Comparison of ENCODE assay signal across 24 cellular contexts in the genomic region with DNA sequence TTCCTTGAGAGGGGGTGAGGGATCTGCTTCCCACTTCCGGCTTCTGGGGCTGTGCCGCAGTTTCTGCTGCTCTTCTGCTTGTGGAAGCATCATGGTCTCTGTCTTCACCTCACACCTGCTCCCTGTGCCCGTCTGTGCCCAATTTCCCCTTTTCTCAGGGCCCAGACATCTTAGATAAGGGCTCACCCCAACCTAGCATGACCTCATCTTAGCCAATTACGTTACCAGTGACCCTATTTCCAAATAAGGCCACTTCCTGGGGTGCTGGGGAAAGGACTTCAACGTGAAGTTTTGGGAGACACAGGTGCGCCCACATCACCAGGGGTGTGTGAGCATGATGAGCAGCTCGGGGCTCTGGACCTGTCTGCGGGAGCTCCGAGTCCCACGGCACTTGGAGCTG. TPM values are rescaled to one million over a fixed set of nuclear protein-coding genes. Genes with fewer than 3 reads are reported as not detected.
"Had no signal": no experiment of that assay in that cellular context is flagged by ENCODE, and none has a peak within 500 bp of the region (broad histone marks: within the 10 kb centered on the region; RNA-seq: fewer than 3 reads in every experiment).

No MANE protein-coding gene starts in this region.

- H3K27ac Mint-ChIP-seq: activated CD4-positive, alpha-beta memory T cell treated with anti-CD3 and anti-CD28 coated beads, Interleukin-2, amount 10 ng/mL, durations not matched to agents 7 days and 5 days; activated CD8-positive, alpha-beta memory T cell treated with anti-CD3 and anti-CD28 coated beads, Interleukin-2, amount 10 ng/mL, durations not matched to agents 7 days and 5 days; activated naive CD8-positive, alpha-beta T cell treated with anti-CD3 and anti-CD28 coated beads for 36 hours; immature natural killer cell; stimulated activated naive CD8-positive, alpha-beta T cell treated with anti-CD3 and anti-CD28 coated beads, Interleukin-15, Interleukin-2, amounts not matched to agents 100 ng/mL and 50 ng/mL, for 24 hours had no signal

- H3K36me3 Mint-ChIP-seq: activated CD8-positive, alpha-beta memory T cell treated with anti-CD3 and anti-CD28 coated beads, Interleukin-2, amount 10 ng/mL, durations not matched to agents 7 days and 5 days; activated naive CD8-positive, alpha-beta T cell treated with anti-CD3 and anti-CD28 coated beads for 36 hours; immature natural killer cell had no signal

- DNase-seq: activated CD4-positive, alpha-beta memory T cell treated with anti-CD3 and anti-CD28 coated beads, Interleukin-2, amount 10 ng/mL, durations not matched to agents 7 days and 5 days; activated CD4-positive, alpha-beta T cell treated with anti-CD3 and anti-CD28 coated beads for 48 hours; activated CD4-positive, CD25-positive, alpha-beta regulatory T cell; activated CD8-positive, alpha-beta memory T cell treated with anti-CD3 and anti-CD28 coated beads, Interleukin-2, amount 10 ng/mL, durations not matched to agents 7 days and 5 days; activated naive CD8-positive, alpha-beta T cell treated with anti-CD3 and anti-CD28 coated beads for 36 hours; amniotic stem cell; effector CD4-positive, alpha-beta T cell; heart right ventricle; immature natural killer cell; left ventricle myocardium superior; psoas muscle; right cardiac atrium; stimulated activated CD4-positive, alpha-beta T cell treated with anti-CD3 and anti-CD28 coated beads, Interleukin-15, amount 100 ng/mL, for 24 hours; stimulated activated CD4-positive, alpha-beta T cell treated with anti-CD3 and anti-CD28 coated beads, Interleukin-2, amount 100 ng/mL, for 48 hours; transverse colon had no signal

- H3K27me3 Mint-ChIP-seq: activated CD4-positive, alpha-beta memory T cell treated with anti-CD3 and anti-CD28 coated beads, Interleukin-2, amount 10 ng/mL, durations not matched to agents 7 days and 5 days; activated CD8-positive, alpha-beta memory T cell treated with anti-CD3 and anti-CD28 coated beads, Interleukin-2, amount 10 ng/mL, durations not matched to agents 7 days and 5 days; stimulated activated naive CD8-positive, alpha-beta T cell treated with anti-CD3 and anti-CD28 coated beads, Interleukin-15, Interleukin-2, amounts not matched to agents 100 ng/mL and 50 ng/mL, for 24 hours had no signal

- H3K4me1 Mint-ChIP-seq: activated CD4-positive, alpha-beta memory T cell treated with anti-CD3 and anti-CD28 coated beads, Interleukin-2, amount 10 ng/mL, durations not matched to agents 7 days and 5 days; activated CD8-positive, alpha-beta memory T cell treated with anti-CD3 and anti-CD28 coated beads, Interleukin-2, amount 10 ng/mL, durations not matched to agents 7 days and 5 days; activated naive CD8-positive, alpha-beta T cell treated with anti-CD3 and anti-CD28 coated beads for 36 hours; immature natural killer cell had no signal

- H3K4me3 ChIP-seq: esophagus muscularis mucosa, gastroesophageal sphincter, heart right ventricle, psoas muscle, skin epidermis, transverse colon had no signal

- ATAC-seq: activated CD8-positive, alpha-beta memory T cell treated with anti-CD3 and anti-CD28 coated beads, Interleukin-2, amount 10 ng/mL, durations not matched to agents 7 days and 5 days; gastroesophageal sphincter; heart right ventricle; left ventricle myocardium superior; psoas muscle; right cardiac atrium had no signal

- H3K36me3 ChIP-seq: esophagus muscularis mucosa, gastroesophageal sphincter, heart right ventricle, transverse colon had no signal

- H3K27ac ChIP-seq: esophagus muscularis mucosa, gastroesophageal sphincter, heart right ventricle, psoas muscle, skin epidermis, transverse colon had no signal

- FAIRE-seq: endothelial cell of umbilical vein had no signal

- H3K9me3 ChIP-seq: esophagus muscularis mucosa, gastroesophageal sphincter, heart right ventricle, psoas muscle, transverse colon had no signal

- H3K4me3 Mint-ChIP-seq: activated CD4-positive, alpha-beta memory T cell treated with anti-CD3 and anti-CD28 coated beads, Interleukin-2, amount 10 ng/mL, durations not matched to agents 7 days and 5 days; activated CD8-positive, alpha-beta memory T cell treated with anti-CD3 and anti-CD28 coated beads, Interleukin-2, amount 10 ng/mL, durations not matched to agents 7 days and 5 days; activated naive CD8-positive, alpha-beta T cell treated with anti-CD3 and anti-CD28 coated beads for 36 hours; immature natural killer cell; stimulated activated naive CD8-positive, alpha-beta T cell treated with anti-CD3 and anti-CD28 coated beads, Interleukin-15, Interleukin-2, amounts not matched to agents 100 ng/mL and 50 ng/mL, for 24 hours had no signal

- H3K9me3 Mint-ChIP-seq: activated CD4-positive, alpha-beta memory T cell treated with anti-CD3 and anti-CD28 coated beads, Interleukin-2, amount 10 ng/mL, durations not matched to agents 7 days and 5 days; activated naive CD8-positive, alpha-beta T cell treated with anti-CD3 and anti-CD28 coated beads for 36 hours; immature natural killer cell; stimulated activated naive CD8-positive, alpha-beta T cell treated with anti-CD3 and anti-CD28 coated beads, Interleukin-15, Interleukin-2, amounts not matched to agents 100 ng/mL and 50 ng/mL, for 24 hours had no signal

- H3K4me1 ChIP-seq: esophagus muscularis mucosa, gastroesophageal sphincter, psoas muscle had no signal

RNA-seq across cellular contexts. Expression of gene RBBP8NL, which starts 20.7 kb away (rescaled TPM):
- total RNA-seq: activated CD4-positive, alpha-beta memory T cell treated with anti-CD3 and anti-CD28 coated beads, Interleukin-2, amount 10 ng/mL, durations not matched to agents 7 days and 5 days; activated CD8-positive, alpha-beta memory T cell treated with anti-CD3 and anti-CD28 coated beads, Interleukin-2, amount 10 ng/mL, durations not matched to agents 7 days and 5 days; activated naive CD8-positive, alpha-beta T cell treated with anti-CD3 and anti-CD28 coated beads for 36 hours; cerebellum; endothelial cell of umbilical vein; esophagus muscularis mucosa; heart right ventricle; left ventricle myocardium superior; mononuclear cell; osteocyte; psoas muscle; right cardiac atrium had no signal
- polyA plus RNA-seq: endothelial cell of umbilical vein, heart right ventricle, immature natural killer cell, neural cell, right cardiac atrium had no signal

RNA-seq across cellular contexts. Expression of gene GATA5, which starts 27.8 kb away (rescaled TPM):
- total RNA-seq: activated CD4-positive, alpha-beta memory T cell treated with anti-CD3 and anti-CD28 coated beads, Interleukin-2, amount 10 ng/mL, durations not matched to agents 7 days and 5 days; activated CD8-positive, alpha-beta memory T cell treated with anti-CD3 and anti-CD28 coated beads, Interleukin-2, amount 10 ng/mL, durations not matched to agents 7 days and 5 days; activated naive CD8-positive, alpha-beta T cell treated with anti-CD3 and anti-CD28 coated beads for 36 hours; cerebellum; endothelial cell of umbilical vein; mononuclear cell; osteocyte; transverse colon had no signal
- polyA plus RNA-seq: endothelial cell of umbilical vein, immature natural killer cell, neural cell had no signal
